In genomic region chr4:141711211-141711610, GRCh38 we compare ENCODE assay signal across 8 cellular contexts.
DNase-seq lines count a peak whose midpoint lies in the region; ATAC-seq and TF ChIP-seq lines count a peak whose summit lies in the region.

No MANE protein-coding gene starts in this region.

- TF ChIP-seq CTCF in DOHH2 (IDR thresholded peaks at IDR 0.05; ENCODE audit: low read depth, low read length, poor library complexity, severe bottlenecking) (peak; percentile 30), ascending aorta (IDR thresholded peaks at IDR 0.05) (peak; percentile 38 to 65 (median 48))

- no peak overlapping the region for H3K27ac Mint-ChIP-seq in memory B cell

- H3K4me3 ChIP-seq in DOHH2 (ENCODE audit: low read length) (no peak overlapping the region), ascending aorta (no peak overlapping the region)

- no peaks in the 10 kb centered on the region for H3K9me2 ChIP-seq in DOHH2 (replicated peaks; ENCODE audit: control insufficient read depth, low read length)

- H3K4me1 ChIP-seq in DOHH2 (ENCODE audit: control insufficient read depth, low read length), result peaks cover 13% of the 10 kb centered on the region
- H3K4me1 ChIP-seq in ascending aorta, result no peaks in the 10 kb centered on the region

- H3K79me2 ChIP-seq in DOHH2 (ENCODE audit: control insufficient read depth, low read length), result no peaks in the 10 kb centered on the region

- H4K20me1 ChIP-seq in DOHH2 (ENCODE audit: control insufficient read depth, insufficient read depth, low read depth, low read length), result no peaks in the 10 kb centered on the region

- no peaks in the 10 kb centered on the region for H3F3A ChIP-seq in DOHH2 (ENCODE audit: control insufficient read depth, insufficient read depth)

- H3K27me3 ChIP-seq in DOHH2 (ENCODE audit: control insufficient read depth, low read length), result no peaks in the 10 kb centered on the region
- H3K27me3 ChIP-seq in ascending aorta, result no peaks in the 10 kb centered on the region

- no peak overlapping the region for H3K4me3 Mint-ChIP-seq in memory B cell

- DNase-seq in ascending aorta (ENCODE audit: low spot score in 2 of 2) (no peak), memory B cell (ENCODE audit: low spot score in 2 of 2) (no peak), mucosa of gallbladder (ENCODE audit: low spot score) (no peak), NCI-H2171 treated with DMSO at 0.1 percent for 48 hours (lab: John Stamatoyannopoulos, UW) (no peak)

- ATAC-seq in HG02840 (IDR thresholded peaks at IDR 0.05; ENCODE audit: low FRiP score, unreplicated experiment) (peak; percentile 54), memory B cell (ENCODE audit: low read depth) (peak; percentile 45), HG03139 (IDR thresholded peaks at IDR 0.05; ENCODE audit: unreplicated experiment) (no peak), GM21515 (IDR thresholded peaks at IDR 0.05; ENCODE audit: unreplicated experiment) (no peak)

- H3K9me3 ChIP-seq in DOHH2 (ENCODE audit: control insufficient read depth, insufficient read depth, low read length), result no peaks in the 10 kb centered on the region; the same call in 1 of the 2 replicates
- H3K9me3 ChIP-seq in ascending aorta, result peaks cover 0 to 9% of the 10 kb centered on the region in 2 donors

- H3K27ac ChIP-seq in DOHH2 (ENCODE audit: low read depth, low read length) (no peak overlapping the region), ascending aorta (no peak overlapping the region)

- H3K36me3 ChIP-seq in DOHH2 (ENCODE audit: control insufficient read depth, low read length), result no peaks in the 10 kb centered on the region
- no peaks in the 10 kb centered on the region for H3K36me3 ChIP-seq in ascending aorta

- H3K27me3 Mint-ChIP-seq in memory B cell, result no peaks in the 10 kb centered on the region

- intact Hi-C loops in ascending aorta (cut with DNase I), result loop anchor here (2.0 to 10.0 kb wide), 3 partner anchors 364 to 546 kb away; no protein-coding TSS in a partner anchor

- H3K36me3 Mint-ChIP-seq in memory B cell, result peaks cover 20% of the 10 kb centered on the region

- peaks cover 3% of the 10 kb centered on the region for H3K9me3 Mint-ChIP-seq in memory B cell

- no peak overlapping the region for H3K4me2 ChIP-seq in DOHH2 (ENCODE audit: low read length)

- H3K4me1 Mint-ChIP-seq in memory B cell, result peaks cover 24% of the 10 kb centered on the region

Comparison
In these comparisons a context has a peak if more than half of its experiments do, and no peak if none do; other contexts are left out.
1. ATAC-seq: peak in HG02840 (single experiment) and memory B cell (single experiment); none in HG03139 (single experiment) and GM21515 (single experiment).